In the genomic region with DNA sequence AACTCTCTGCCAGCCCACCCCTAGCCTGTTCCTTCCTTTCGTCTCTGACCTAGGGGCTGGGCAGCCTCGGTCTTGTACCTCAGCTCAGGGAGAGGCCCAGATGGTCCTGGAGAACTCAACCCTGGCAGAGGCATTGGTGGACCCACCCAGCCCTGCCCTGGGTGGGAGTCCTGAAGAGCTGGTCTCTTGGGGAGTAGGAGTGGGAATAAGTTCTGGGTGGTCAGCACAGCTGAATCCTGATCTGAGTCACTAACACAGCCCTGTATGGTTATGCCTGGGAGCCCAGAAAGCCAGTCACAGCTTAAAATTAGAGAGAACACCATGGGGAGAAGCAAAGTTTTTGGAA, we compare ENCODE assay signal across 1 cellular context.
TF ChIP-seq lines count a peak whose summit lies in the region.

No MANE protein-coding gene starts in this region.

TF ChIP-seq in liver, 16 proteins besides CTCF, POLR2A, EP300 and RAD21 (continued from another document):
- TF ChIP-seq GABPA (IDR thresholded peaks at IDR 0.05 in 1 of 2, conservative IDR thresholded peaks at IDR 0.05 in 1 of 2) (no peak), SP1 (IDR thresholded peaks at IDR 0.05) (no peak), RXRA (IDR thresholded peaks at IDR 0.05) (no peak), FOXA1 (IDR thresholded peaks at IDR 0.05) (no peak), FOXA2 (IDR thresholded peaks at IDR 0.05) (no peak)
- TF ChIP-seq, protein P1, sequence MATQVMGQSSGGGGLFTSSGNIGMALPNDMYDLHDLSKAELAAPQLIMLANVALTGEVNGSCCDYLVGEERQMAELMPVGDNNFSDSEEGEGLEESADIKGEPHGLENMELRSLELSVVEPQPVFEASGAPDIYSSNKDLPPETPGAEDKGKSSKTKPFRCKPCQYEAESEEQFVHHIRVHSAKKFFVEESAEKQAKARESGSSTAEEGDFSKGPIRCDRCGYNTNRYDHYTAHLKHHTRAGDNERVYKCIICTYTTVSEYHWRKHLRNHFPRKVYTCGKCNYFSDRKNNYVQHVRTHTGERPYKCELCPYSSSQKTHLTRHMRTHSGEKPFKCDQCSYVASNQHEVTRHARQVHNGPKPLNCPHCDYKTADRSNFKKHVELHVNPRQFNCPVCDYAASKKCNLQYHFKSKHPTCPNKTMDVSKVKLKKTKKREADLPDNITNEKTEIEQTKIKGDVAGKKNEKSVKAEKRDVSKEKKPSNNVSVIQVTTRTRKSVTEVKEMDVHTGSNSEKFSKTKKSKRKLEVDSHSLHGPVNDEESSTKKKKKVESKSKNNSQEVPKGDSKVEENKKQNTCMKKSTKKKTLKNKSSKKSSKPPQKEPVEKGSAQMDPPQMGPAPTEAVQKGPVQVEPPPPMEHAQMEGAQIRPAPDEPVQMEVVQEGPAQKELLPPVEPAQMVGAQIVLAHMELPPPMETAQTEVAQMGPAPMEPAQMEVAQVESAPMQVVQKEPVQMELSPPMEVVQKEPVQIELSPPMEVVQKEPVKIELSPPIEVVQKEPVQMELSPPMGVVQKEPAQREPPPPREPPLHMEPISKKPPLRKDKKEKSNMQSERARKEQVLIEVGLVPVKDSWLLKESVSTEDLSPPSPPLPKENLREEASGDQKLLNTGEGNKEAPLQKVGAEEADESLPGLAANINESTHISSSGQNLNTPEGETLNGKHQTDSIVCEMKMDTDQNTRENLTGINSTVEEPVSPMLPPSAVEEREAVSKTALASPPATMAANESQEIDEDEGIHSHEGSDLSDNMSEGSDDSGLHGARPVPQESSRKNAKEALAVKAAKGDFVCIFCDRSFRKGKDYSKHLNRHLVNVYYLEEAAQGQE (IDR thresholded peaks at IDR 0.05), result no peak
- TF ChIP-seq, protein P2, sequence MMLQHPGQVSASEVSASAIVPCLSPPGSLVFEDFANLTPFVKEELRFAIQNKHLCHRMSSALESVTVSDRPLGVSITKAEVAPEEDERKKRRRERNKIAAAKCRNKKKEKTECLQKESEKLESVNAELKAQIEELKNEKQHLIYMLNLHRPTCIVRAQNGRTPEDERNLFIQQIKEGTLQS (IDR thresholded peaks at IDR 0.05), result no peak
